Comparison of ENCODE assay signal across 9 cellular contexts in the genomic region with DNA sequence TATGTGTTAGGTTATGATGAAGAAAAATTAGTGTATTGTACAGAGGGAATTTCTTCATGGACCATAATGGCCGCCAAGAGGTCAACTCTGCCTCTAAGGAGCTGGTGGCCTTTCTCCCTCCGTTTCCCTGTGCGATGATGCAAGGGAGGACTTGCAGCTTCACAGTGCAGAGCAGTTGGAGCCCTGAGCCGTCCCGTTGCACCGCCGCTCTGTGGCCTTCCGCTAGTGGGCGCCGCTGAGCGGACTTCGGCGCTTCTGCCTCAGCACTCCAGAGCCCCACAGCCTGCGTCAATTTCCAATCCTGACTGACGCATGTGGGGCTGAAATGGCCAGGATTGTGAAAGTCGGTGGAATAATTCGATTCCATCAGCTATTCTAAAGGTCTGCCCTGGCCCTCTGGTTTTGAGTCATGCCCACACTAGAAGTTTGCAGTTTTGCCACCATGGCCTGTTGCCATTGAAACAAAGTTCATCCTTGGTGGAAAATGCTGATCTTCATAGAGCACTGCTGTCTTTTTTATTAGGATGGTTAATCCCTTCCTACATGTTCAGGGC. TPM values are rescaled to one million over a fixed set of nuclear protein-coding genes. Genes with fewer than 3 reads are reported as not detected.
DNase-seq lines count a peak whose midpoint lies in the region; ATAC-seq, FAIRE-seq and TF ChIP-seq lines count a peak whose summit lies in the region.
"Had no signal": no experiment of that assay in that cellular context is flagged by ENCODE, and none has a peak within 500 bp of the region (broad histone marks: within the 10 kb centered on the region; RNA-seq: fewer than 3 reads in every experiment).

No MANE protein-coding gene starts in this region.

- H3K9me3 Mint-ChIP-seq in brain: peaks cover 2 to 9% (median 3%) of the 10 kb centered on the region in 5 experiments
- no peaks in the 10 kb centered on the region for H3K9me3 Mint-ChIP-seq in stimulated activated effector memory CD8-positive, alpha-beta T cell treated with anti-CD3 and anti-CD28 coated beads, Interleukin-12 subunit alpha, Interleukin-12 subunit beta, amount 100 ng/mL, for 72 hours

- H3K4me3 Mint-ChIP-seq in brain: no peak overlapping the region
- no peak overlapping the region for H3K4me3 Mint-ChIP-seq in stimulated activated effector memory CD8-positive, alpha-beta T cell treated with anti-CD3 and anti-CD28 coated beads, Interleukin-12 subunit alpha, Interleukin-12 subunit beta, amount 100 ng/mL, for 72 hours
- H3K4me3 Mint-ChIP-seq: naive B cell had no signal

- H3K36me3 ChIP-seq in HEK293 (ENCODE audit: control insufficient read depth in 2 of 2, insufficient read depth in 1 of 2, low read length in 2 of 2) (no peaks in the 10 kb centered on the region), HepG2 (replicated peaks in 1 of 2; ENCODE audit: control insufficient read depth in 1 of 2, insufficient read depth in 2 of 2, low read length in 2 of 2) (no peaks in the 10 kb centered on the region)

- H3K4me1 ChIP-seq in HEK293 (ENCODE audit: control insufficient read depth, insufficient read depth, low read length) (no peaks in the 10 kb centered on the region), HepG2 (ENCODE audit: insufficient read depth, low read length) (peaks cover 43% of the 10 kb centered on the region)

- TF ChIP-seq RAD21 in HepG2 (CRISPR knock-in tag; IDR thresholded peaks at IDR 0.05): no peak

- H3K4me2 ChIP-seq in HepG2 (ENCODE audit: low read depth, low read length): no peak overlapping the region

- intact Hi-C loops in HepG2 (cut with micrococcal nuclease; ENCODE audit: unreplicated experiment): no loop called here

- TF ChIP-seq POLR2A in HepG2 (IDR thresholded peaks at IDR 0.05; ENCODE audit: insufficient read depth in 1 of 2, low read depth in 2 of 2, low read length in 2 of 2): no peak

- DNase-seq in DMS53 treated with DMSO at 0.1 percent for 48 hours (lab: John Stamatoyannopoulos, UW; ENCODE audit: unreplicated experiment) (peak; percentile 45), RPMI7951 (ENCODE audit: low read depth) (peak; percentile 80), HepG2 (ENCODE audit: low spot score) (no peak), NCI-H510A (lab: John Stamatoyannopoulos, UW) (no peak)
- peak; percentile 62 to 80 for DNase-seq in stimulated activated effector memory CD8-positive, alpha-beta T cell treated with anti-CD3 and anti-CD28 coated beads, Interleukin-12 subunit alpha, Interleukin-12 subunit beta, amount 100 ng/mL, for 72 hours (ENCODE audit: low spot score in 2 of 2)
- DNase-seq: naive B cell had no signal

- H3K9ac ChIP-seq in HepG2 (ENCODE audit: insufficient read depth, low read depth, low read length): no peak overlapping the region

- FAIRE-seq in HepG2 (lab: Jason Lieb, UNC): no peak

- no peak overlapping the region for H2AFZ ChIP-seq in HepG2 (ENCODE audit: low read length)

- no peak overlapping the region for H3K27ac ChIP-seq in HEK293 (ENCODE audit: extremely low read depth, low read depth, low read length)
- no peak overlapping the region for H3K27ac ChIP-seq in HepG2 (ENCODE audit: extremely low read length, insufficient read depth, low read length)

- POLR2A ChIA-PET in HEK293 (lab: Yijun Ruan, JAX): interaction anchor here (0.6 to 1.3 kb wide), 2 partner anchors 34 to 80 kb away, joined by 3 read pairs; no protein-coding TSS in a partner anchor
- POLR2A ChIA-PET in HepG2 (lab: Yijun Ruan, JAX): no interaction called here

- CTCF ChIA-PET in HEK293 (lab: Yijun Ruan, JAX) (interaction anchor here (0.7 to 2.5 kb wide), 11 partner anchors 11 to 90 kb away, joined by 3 to 22 read pairs (median 6); no protein-coding TSS in a partner anchor), HepG2 (lab: Yijun Ruan, JAX; ENCODE audit: low intra/inter-chr PET ratio, low total read pairs) (no interaction called here)

- ATAC-seq in HepG2 (no peak), HG03135 (IDR thresholded peaks at IDR 0.05; ENCODE audit: unreplicated experiment) (no peak)
- ATAC-seq in stimulated activated effector memory CD8-positive, alpha-beta T cell treated with anti-CD3 and anti-CD28 coated beads, Interleukin-12 subunit alpha, Interleukin-12 subunit beta, amount 100 ng/mL, for 72 hours: peak; percentile 73

- no peak overlapping the region for H3K27ac Mint-ChIP-seq in brain
- H3K27ac Mint-ChIP-seq in stimulated activated effector memory CD8-positive, alpha-beta T cell treated with anti-CD3 and anti-CD28 coated beads, Interleukin-12 subunit alpha, Interleukin-12 subunit beta, amount 100 ng/mL, for 72 hours: no peak overlapping the region
- H3K27ac Mint-ChIP-seq: naive B cell had no signal

- no TSS peak for BruUV-seq in HepG2 (replicated peaks; lab: Mats Ljungman, UMichigan)

- TF ChIP-seq EP300 in HepG2 (IDR thresholded peaks at IDR 0.05; ENCODE audit: low read depth in 2 of 2, low read length in 2 of 2) (no peak), HepG2 (CRISPR knock-in tag; IDR thresholded peaks at IDR 0.05; ENCODE audit: borderline replicate concordance) (no peak)

- no peaks in the 10 kb centered on the region for H3K36me3 Mint-ChIP-seq in brain
- H3K36me3 Mint-ChIP-seq in stimulated activated effector memory CD8-positive, alpha-beta T cell treated with anti-CD3 and anti-CD28 coated beads, Interleukin-12 subunit alpha, Interleukin-12 subunit beta, amount 100 ng/mL, for 72 hours: no peaks in the 10 kb centered on the region
- H3K36me3 Mint-ChIP-seq: naive B cell had no signal

- H3K9me3 ChIP-seq in HEK293 (ENCODE audit: control insufficient read depth, insufficient read depth, low read depth, low read length) (no peaks in the 10 kb centered on the region), HepG2 (ENCODE audit: low read length) (no peaks in the 10 kb centered on the region)

- WGBS in HepG2 (ENCODE audit: low lambda C conversion rate): 98% methylated on average over 17 of the region's 17 CpGs

- in situ Hi-C loops in HepG2 (cut with HindIII; ENCODE audit: extremely low pct_ligation_motif_present, low pct_unique_long_range_greater_than_20kb): no loop called here

- H3K4me3 ChIP-seq in HEK293 (ENCODE audit: low read depth, low read length) (no peak overlapping the region), HepG2 (replicated peaks in 1 of 3; ENCODE audit: insufficient read depth in 1 of 3, low read depth in 2 of 3, low read length in 3 of 3) (no peak overlapping the region)

- no peaks in the 10 kb centered on the region for H3K27me3 ChIP-seq in HepG2 (ENCODE audit: control insufficient read depth in 1 of 2, insufficient read depth in 2 of 2, low read length in 2 of 2)

- peaks cover 17% of the 10 kb centered on the region for H3K27me3 Mint-ChIP-seq in brain

- peak; percentile 67; the same call in 1 of the 2 replicates for TF ChIP-seq CTCF in HEK293 (tag by site-specific recombination; IDR thresholded peaks at IDR 0.05)
- TF ChIP-seq CTCF in brain (conservative IDR thresholded peaks at IDR 0.05): peak; percentile 45 to 71
- TF ChIP-seq CTCF in HepG2 (CRISPR knock-in tag; IDR thresholded peaks at IDR 0.05): peak; percentile 10; the same call in 1 of the 2 replicates

- no peaks in the 10 kb centered on the region for H3K79me2 ChIP-seq in HepG2 (ENCODE audit: insufficient read depth, low read length)

- H3K4me1 Mint-ChIP-seq in brain: peaks cover 27% of the 10 kb centered on the region
- no peaks in the 10 kb centered on the region for H3K4me1 Mint-ChIP-seq in stimulated activated effector memory CD8-positive, alpha-beta T cell treated with anti-CD3 and anti-CD28 coated beads, Interleukin-12 subunit alpha, Interleukin-12 subunit beta, amount 100 ng/mL, for 72 hours
- H3K4me1 Mint-ChIP-seq: naive B cell had no signal

- H4K20me1 ChIP-seq in HepG2 (ENCODE audit: insufficient read depth, low read length): no peaks in the 10 kb centered on the region

RNA-seq across cellular contexts. Expression of a gene that starts 22.7 kb away (rescaled TPM):
- total RNA-seq in RPMI7951 (2014; rRNA removed; shearing (Covaris generic)): not detected in 2 replicates
- not detected for polyA plus RNA-seq in brain (ENCODE audit: insufficient read depth, low read depth, low replicate concordance)
- not detected in 2 replicates for total RNA-seq in HepG2 (2016; rRNA removed; fragmentation: Illumina TruSeq; extraction: Trizol)
- not detected in 2 replicates for total RNA-seq in HepG2 (2016; cell fraction: cytosol; rRNA removed; fragmentation: Illumina TruSeq; extraction: Trizol; ENCODE audit: low read depth)
- 0.11 and 0.27 TPM in 2 replicates for total RNA-seq in HepG2 (2016; cell fraction: insoluble cytoplasmic fraction; rRNA removed; fragmentation: Illumina TruSeq; extraction: Trizol)
- total RNA-seq in HepG2 (2016; cell fraction: membrane; rRNA removed; fragmentation: Illumina TruSeq; extraction: Trizol): not detected in 2 replicates
- not detected in 2 replicates for total RNA-seq in HepG2 (2016; cell fraction: nucleus; rRNA removed; fragmentation: Illumina TruSeq; extraction: Trizol)
- polyA plus RNA-seq in HepG2 (2011; rRNA removed): not detected in 2 replicates
- not detected in 2 replicates for polyA plus RNA-seq in HepG2 (2011; cell fraction: cytosol; rRNA removed)
- 0.26 TPM in 1 of 2 replicates, not detected in the other for polyA plus RNA-seq in HepG2 (2011; cell fraction: nucleus; rRNA removed)
- polyA plus RNA-seq in HepG2 (2012): 1.2 and 1.7 TPM in 2 replicates
- not detected in 2 replicates for polyA plus RNA-seq in HepG2 (2016; cell fraction: cytosol; fragmentation: Illumina TruSeq; extraction: Trizol; ENCODE audit: low read depth)
- polyA plus RNA-seq in HepG2 (2016; cell fraction: insoluble cytoplasmic fraction; fragmentation: Illumina TruSeq; extraction: Trizol; ENCODE audit: low read depth): not detected in 2 replicates
- not detected in 2 replicates for polyA plus RNA-seq in HepG2 (2016; cell fraction: membrane; fragmentation: Illumina TruSeq; extraction: Trizol; ENCODE audit: low read depth)
- not detected in 2 replicates for polyA plus RNA-seq in HepG2 (2016; cell fraction: nucleus; fragmentation: Illumina TruSeq; extraction: Trizol; ENCODE audit: insufficient read depth, low read depth)
- not detected in 2 replicates for polyA minus RNA-seq in HepG2 (2011; rRNA and poly(A)+ RNA removed; ENCODE audit: low replicate concordance)
- polyA minus RNA-seq in HepG2 (2011; cell fraction: cytosol; rRNA and poly(A)+ RNA removed): not detected in 2 replicates
- polyA minus RNA-seq in HepG2 (2011; cell fraction: nucleus; rRNA and poly(A)+ RNA removed): not detected in 2 replicates

RNA-seq across cellular contexts. Expression of a gene that starts 51.3 kb away (rescaled TPM):
- total RNA-seq in RPMI7951 (2014; rRNA removed; shearing (Covaris generic)): 976 and 1,163 TPM in 2 replicates
- polyA plus RNA-seq in brain (ENCODE audit: insufficient read depth, low read depth, low replicate concordance) (10.4 TPM), HepG2 (2011; rRNA removed) (441 and 457 TPM in 2 replicates)
- total RNA-seq in HepG2 (2016; rRNA removed; fragmentation: Illumina TruSeq; extraction: Trizol): 138 and 275 TPM in 2 replicates
- total RNA-seq in HepG2 (2016; cell fraction: cytosol; rRNA removed; fragmentation: Illumina TruSeq; extraction: Trizol; ENCODE audit: low read depth): 50.3 and 55.8 TPM in 2 replicates
- 131 and 276 TPM in 2 replicates for total RNA-seq in HepG2 (2016; cell fraction: insoluble cytoplasmic fraction; rRNA removed; fragmentation: Illumina TruSeq; extraction: Trizol)
- total RNA-seq in HepG2 (2016; cell fraction: membrane; rRNA removed; fragmentation: Illumina TruSeq; extraction: Trizol): 113 and 131 TPM in 2 replicates
- 247 and 314 TPM in 2 replicates for total RNA-seq in HepG2 (2016; cell fraction: nucleus; rRNA removed; fragmentation: Illumina TruSeq; extraction: Trizol)
- polyA plus RNA-seq in HepG2 (2011; cell fraction: cytosol; rRNA removed): 304 and 337 TPM in 2 replicates
- 658 and 897 TPM in 2 replicates for polyA plus RNA-seq in HepG2 (2011; cell fraction: nucleus; rRNA removed)
- 309 and 371 TPM in 2 replicates for polyA plus RNA-seq in HepG2 (2012)
- 43.1 and 46.7 TPM in 2 replicates for polyA plus RNA-seq in HepG2 (2016; cell fraction: cytosol; fragmentation: Illumina TruSeq; extraction: Trizol; ENCODE audit: low read depth)
- polyA plus RNA-seq in HepG2 (2016; cell fraction: insoluble cytoplasmic fraction; fragmentation: Illumina TruSeq; extraction: Trizol; ENCODE audit: low read depth): 120 and 134 TPM in 2 replicates
- 83.1 and 98.3 TPM in 2 replicates for polyA plus RNA-seq in HepG2 (2016; cell fraction: membrane; fragmentation: Illumina TruSeq; extraction: Trizol; ENCODE audit: low read depth)
- 385 and 414 TPM in 2 replicates for polyA plus RNA-seq in HepG2 (2016; cell fraction: nucleus; fragmentation: Illumina TruSeq; extraction: Trizol; ENCODE audit: insufficient read depth, low read depth)
- 25.5 and 364 TPM in 2 replicates for polyA minus RNA-seq in HepG2 (2011; rRNA and poly(A)+ RNA removed; ENCODE audit: low replicate concordance)
- 249 and 302 TPM in 2 replicates for polyA minus RNA-seq in HepG2 (2011; cell fraction: cytosol; rRNA and poly(A)+ RNA removed)
- polyA minus RNA-seq in HepG2 (2011; cell fraction: nucleus; rRNA and poly(A)+ RNA removed): 204 and 216 TPM in 2 replicates

Comparison
In these comparisons a context has a peak if more than half of its experiments do, and no peak if none do; other contexts are left out.
1. DNase-seq: peak in DMS53 treated with DMSO at 0.1 percent for 48 hours (single experiment), RPMI7951 (single experiment) and stimulated activated effector memory CD8-positive, alpha-beta T cell treated with anti-CD3 and anti-CD28 coated beads, Interleukin-12 subunit alpha, Interleukin-12 subunit beta, amount 100 ng/mL, for 72 hours (2 of 2); none in HepG2 (single experiment) and NCI-H510A (single experiment).
2. CTCF ChIP-seq: peak in every context shown above with its lines; median percentile 67 in HEK293; 58 in brain; 10 in HepG2.